11 cellular contexts compared by ENCODE assay signal in the genomic region with DNA sequence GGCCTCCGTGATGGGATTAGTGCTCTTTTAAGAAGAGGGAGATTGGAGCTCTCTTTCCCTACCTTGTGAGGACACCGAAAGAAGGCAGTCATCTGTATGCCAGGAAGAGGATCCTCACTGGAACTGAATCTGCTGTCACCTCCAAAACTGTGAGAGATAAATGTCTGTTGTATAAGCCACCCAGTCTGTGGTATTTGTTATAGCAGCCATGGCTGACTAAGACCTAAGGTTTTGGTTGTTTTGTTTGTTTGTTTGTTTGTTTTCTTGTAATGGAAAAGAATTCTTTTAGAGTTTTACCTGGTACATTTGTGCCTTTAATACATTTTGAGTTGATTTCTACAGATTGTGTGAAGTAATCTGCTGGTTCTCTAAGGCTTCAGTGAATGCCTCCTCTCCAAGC.
"Had no signal": no experiment of that assay in that cellular context is flagged by ENCODE, and none has a peak within 500 bp of the region (broad histone marks: within the 10 kb centered on the region; RNA-seq: fewer than 3 reads in every experiment).

No MANE protein-coding gene starts in this region.

- H3K4me3 Mint-ChIP-seq: GM23338, H9, HFFc6 had no signal

- H3K4me1 ChIP-seq: HAP-1 had no signal

- H3K27ac ChIP-seq: GM23248 had no signal

- H3K27ac Mint-ChIP-seq: GM23338, H9, HFFc6 had no signal

- ATAC-seq: GM23338, HCT116 had no signal

- H3K9me3 Mint-ChIP-seq: GM23338, H9, HFFc6 had no signal

- H3K4me3 ChIP-seq: GM23248, GM23338, HAP-1 had no signal

- DNase-seq: GM23248, GOT3, H7, H9, HCEC 1CT, HFFc6 had no signal

- H2AFZ ChIP-seq: GM23248, GM23338 had no signal

- H3K36me3 ChIP-seq: HAP-1 had no signal

- H3K4me2 ChIP-seq: GM23338 had no signal

- FAIRE-seq: H1, H54 had no signal

- H3K9ac ChIP-seq: GM23248 had no signal

- H3K9me3 ChIP-seq: HAP-1 had no signal
